ENCODE assay signal across 10 cellular contexts in genomic region chr6:117472667-117473066, GRCh38. TPM values are rescaled to one million over a fixed set of nuclear protein-coding genes. Genes with fewer than 3 reads are reported as not detected.
"Had no signal": no experiment of that assay in that cellular context is flagged by ENCODE, and none has a peak within 500 bp of the region (broad histone marks: within the 10 kb centered on the region; RNA-seq: fewer than 3 reads in every experiment).

No MANE protein-coding gene starts in this region.

- H3K9me3 ChIP-seq: HAP-1 had no signal

- H2AFZ ChIP-seq: GM23248, GM23338 had no signal

- H3K4me2 ChIP-seq: GM23338 had no signal

- H3K27ac ChIP-seq: GM23248 had no signal

- H3K36me3 ChIP-seq: HAP-1 had no signal

- DNase-seq: GM23248, GOT3, H7, H9, HCEC 1CT, HFFc6 had no signal

- H3K9ac ChIP-seq: GM23248 had no signal

- H3K4me3 ChIP-seq: GM23248, GM23338, HAP-1 had no signal

- ATAC-seq: GM23338, HCT116 had no signal

RNA-seq across cellular contexts. Expression of gene ROS1, which starts 46.9 kb away (rescaled TPM):
- total RNA-seq: GM23338, H1, H7, H9 had no signal
- polyA plus RNA-seq: GM23338, H1 had no signal
